25 cellular contexts compared by ENCODE assay signal in the genomic region with DNA sequence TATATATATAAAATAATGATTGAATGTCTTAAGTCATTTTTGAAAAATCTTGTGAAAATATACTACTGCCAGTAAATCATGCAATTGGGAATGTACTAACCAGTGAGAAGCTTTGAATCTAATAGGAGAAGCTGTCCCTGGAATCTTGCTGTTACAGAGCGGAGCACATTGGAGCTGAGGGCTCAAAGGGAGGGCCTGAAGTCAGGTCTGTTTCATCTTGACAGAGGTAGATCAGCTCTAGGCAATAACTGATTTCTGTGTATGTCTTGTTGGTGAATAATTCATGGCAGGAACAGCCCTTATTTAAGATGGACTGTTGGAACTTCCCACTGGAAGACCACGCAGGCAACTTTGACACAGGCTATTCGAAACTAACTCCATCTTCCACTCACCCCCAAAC.
"Had no signal": no experiment of that assay in that cellular context is flagged by ENCODE, and none has a peak within 500 bp of the region (broad histone marks: within the 10 kb centered on the region; RNA-seq: fewer than 3 reads in every experiment).

No MANE protein-coding gene starts in this region.

- DNase-seq: activated CD4-positive, alpha-beta T cell treated with anti-CD3 and anti-CD28 coated beads for 4 hours; activated CD4-positive, alpha-beta T cell treated with anti-CD3 and anti-CD28 coated beads, Interleukin-2, amount 50 U/mL, for 4 hours; activated CD8-positive, alpha-beta memory T cell treated with anti-CD3 and anti-CD28 coated beads, Interleukin-2, amount 50 U/mL, for 4 hours; activated T-cell treated with anti-CD3 and anti-CD28 coated beads, Interleukin-2, amount 50 U/mL, for 1 hour; central memory CD4-positive, alpha-beta T cell; endodermal cell; foreskin melanocyte; heart right ventricle; midbrain; natural killer cell; occipital lobe; stimulated activated CD4-positive, alpha-beta T cell treated with anti-CD3 and anti-CD28 coated beads, Interleukin-15, amount 100 ng/mL, for 24 hours; stimulated activated CD4-positive, alpha-beta T cell treated with anti-CD3 and anti-CD28 coated beads, Interleukin-2, amount 100 ng/mL, for 24 hours; stimulated activated naive CD4-positive, alpha-beta T cell; T-helper 1 cell; trophoblast cell had no signal

- ATAC-seq: esophagus mucosa, heart right ventricle, natural killer cell had no signal

- H3K9me3 Mint-ChIP-seq: activated T-helper 2 cell treated with anti-CD3 and anti-CD28 coated beads, Interferon-gamma antibody, Interleukin-2, Interleukin-4, amounts not matched to agents 10 μg/mL and 5 μg/mL and 100 μg/mL, durations not matched to agents 14 hours and 24 hours and 36 hours; dendritic cell treated with granulocyte-macrophage colony-stimulating factor and Interleukin-4, amounts not matched to agents 40 ng/mL and 50 ng/mL, for 4 days; endodermal cell; memory B cell; natural killer cell; neural progenitor cell had no signal

- H3K27ac ChIP-seq: breast epithelium, heart right ventricle, neural progenitor cell, right atrium auricular region, thoracic aorta, VCaP had no signal

- H3K36me3 ChIP-seq: breast epithelium, heart right ventricle, neural progenitor cell, right atrium auricular region, thoracic aorta had no signal

- H3K27ac Mint-ChIP-seq: activated T-helper 2 cell treated with anti-CD3 and anti-CD28 coated beads, Interferon-gamma antibody, Interleukin-2, Interleukin-4, amounts not matched to agents 10 μg/mL and 5 μg/mL and 100 μg/mL, durations not matched to agents 14 hours and 24 hours and 36 hours; dendritic cell treated with granulocyte-macrophage colony-stimulating factor and Interleukin-4, amounts not matched to agents 40 ng/mL and 50 ng/mL, for 4 days; endodermal cell; memory B cell; natural killer cell; neural progenitor cell had no signal

- H3K4me3 Mint-ChIP-seq: dendritic cell treated with granulocyte-macrophage colony-stimulating factor and Interleukin-4, amounts not matched to agents 40 ng/mL and 50 ng/mL, for 4 days; endodermal cell; memory B cell; natural killer cell; neural progenitor cell had no signal

- H3K4me1 Mint-ChIP-seq: memory B cell, natural killer cell had no signal

- H3K4me1 ChIP-seq: breast epithelium, heart right ventricle, neural progenitor cell, right atrium auricular region had no signal

- H3K36me3 Mint-ChIP-seq: memory B cell, natural killer cell, neural progenitor cell had no signal

- H3K4me3 ChIP-seq: breast epithelium, heart right ventricle, neural progenitor cell, right atrium auricular region, thoracic aorta had no signal

- H3K9me3 ChIP-seq: breast epithelium, heart right ventricle, right atrium auricular region, thoracic aorta had no signal

- H3K27me3 Mint-ChIP-seq: memory B cell had no signal
